1 cellular context compared by ENCODE assay signal in the genomic region with DNA sequence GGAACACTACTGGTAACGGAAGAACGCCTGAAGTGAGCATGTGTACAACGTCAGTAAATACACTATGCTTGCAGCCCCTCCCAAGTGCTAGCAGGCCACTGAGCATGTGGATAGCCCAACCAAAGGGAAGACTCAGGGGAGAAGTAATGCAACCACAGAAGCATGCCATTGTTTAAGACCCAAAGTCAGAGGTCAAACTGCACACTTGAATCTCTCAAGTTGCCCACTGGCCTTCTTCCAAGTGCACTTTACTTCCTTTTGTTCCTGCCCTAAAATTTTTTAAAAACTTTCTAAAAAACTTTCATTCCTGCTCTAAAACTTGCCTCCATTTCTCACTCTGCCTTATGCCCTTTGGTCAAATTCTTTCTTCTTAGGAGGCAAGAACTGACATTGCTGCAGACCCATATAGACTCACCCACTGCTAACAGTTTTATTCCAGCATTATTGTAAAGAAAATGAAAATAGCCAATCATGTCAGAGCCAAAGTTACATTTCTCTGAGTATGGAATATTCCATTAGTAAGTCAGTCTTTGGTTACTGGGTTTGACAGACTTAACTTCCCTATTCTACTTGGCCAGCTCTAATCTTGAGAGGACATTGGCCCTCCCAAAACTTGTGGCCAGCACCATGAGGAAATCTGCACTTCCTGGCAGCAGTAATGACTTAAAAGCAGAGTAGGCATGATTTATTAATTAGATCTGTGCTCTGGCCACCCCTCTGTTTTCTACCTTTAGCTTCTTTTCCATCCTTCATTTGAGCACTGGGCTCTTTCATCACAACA.
TF ChIP-seq lines count a peak whose summit lies in the region.

No MANE protein-coding gene starts in this region.

TF ChIP-seq in HepG2, 621 proteins besides CTCF, POLR2A, EP300 and RAD21 (continued from another document):
- no peak for TF ChIP-seq GTF2F1 (IDR thresholded peaks at IDR 0.05; ENCODE audit: low read length)
- no peak for TF ChIP-seq ZNF12 (CRISPR knock-in tag; IDR thresholded peaks at IDR 0.05)
- no peak for TF ChIP-seq EED (CRISPR knock-in tag; IDR thresholded peaks at IDR 0.05)
- TF ChIP-seq, protein P1, sequence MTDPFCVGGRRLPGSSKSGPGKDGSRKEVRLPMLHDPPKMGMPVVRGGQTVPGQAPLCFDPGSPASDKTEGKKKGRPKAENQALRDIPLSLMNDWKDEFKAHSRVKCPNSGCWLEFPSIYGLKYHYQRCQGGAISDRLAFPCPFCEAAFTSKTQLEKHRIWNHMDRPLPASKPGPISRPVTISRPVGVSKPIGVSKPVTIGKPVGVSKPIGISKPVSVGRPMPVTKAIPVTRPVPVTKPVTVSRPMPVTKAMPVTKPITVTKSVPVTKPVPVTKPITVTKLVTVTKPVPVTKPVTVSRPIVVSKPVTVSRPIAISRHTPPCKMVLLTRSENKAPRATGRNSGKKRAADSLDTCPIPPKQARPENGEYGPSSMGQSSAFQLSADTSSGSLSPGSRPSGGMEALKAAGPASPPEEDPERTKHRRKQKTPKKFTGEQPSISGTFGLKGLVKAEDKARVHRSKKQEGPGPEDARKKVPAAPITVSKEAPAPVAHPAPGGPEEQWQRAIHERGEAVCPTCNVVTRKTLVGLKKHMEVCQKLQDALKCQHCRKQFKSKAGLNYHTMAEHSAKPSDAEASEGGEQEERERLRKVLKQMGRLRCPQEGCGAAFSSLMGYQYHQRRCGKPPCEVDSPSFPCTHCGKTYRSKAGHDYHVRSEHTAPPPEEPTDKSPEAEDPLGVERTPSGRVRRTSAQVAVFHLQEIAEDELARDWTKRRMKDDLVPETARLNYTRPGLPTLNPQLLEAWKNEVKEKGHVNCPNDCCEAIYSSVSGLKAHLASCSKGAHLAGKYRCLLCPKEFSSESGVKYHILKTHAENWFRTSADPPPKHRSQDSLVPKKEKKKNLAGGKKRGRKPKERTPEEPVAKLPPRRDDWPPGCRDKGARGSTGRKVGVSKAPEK (CRISPR knock-in tag; IDR thresholded peaks at IDR 0.05; ENCODE audit: borderline replicate concordance), result no peak
- TF ChIP-seq KDM1A (CRISPR knock-in tag; IDR thresholded peaks at IDR 0.05), result no peak
- TF ChIP-seq NBN (conservative IDR thresholded peaks at IDR 0.05), result no peak
- TF ChIP-seq ZNF790 (CRISPR knock-in tag; IDR thresholded peaks at IDR 0.05; ENCODE audit: borderline replicate concordance), result no peak
- no peak for TF ChIP-seq HOXA3 (CRISPR knock-in tag; IDR thresholded peaks at IDR 0.05)
- no peak for TF ChIP-seq HDAC6 (IDR thresholded peaks at IDR 0.05; ENCODE audit: low read depth, low read length)
